Comparison of ENCODE assay signal across 8 cellular contexts in the genomic region with DNA sequence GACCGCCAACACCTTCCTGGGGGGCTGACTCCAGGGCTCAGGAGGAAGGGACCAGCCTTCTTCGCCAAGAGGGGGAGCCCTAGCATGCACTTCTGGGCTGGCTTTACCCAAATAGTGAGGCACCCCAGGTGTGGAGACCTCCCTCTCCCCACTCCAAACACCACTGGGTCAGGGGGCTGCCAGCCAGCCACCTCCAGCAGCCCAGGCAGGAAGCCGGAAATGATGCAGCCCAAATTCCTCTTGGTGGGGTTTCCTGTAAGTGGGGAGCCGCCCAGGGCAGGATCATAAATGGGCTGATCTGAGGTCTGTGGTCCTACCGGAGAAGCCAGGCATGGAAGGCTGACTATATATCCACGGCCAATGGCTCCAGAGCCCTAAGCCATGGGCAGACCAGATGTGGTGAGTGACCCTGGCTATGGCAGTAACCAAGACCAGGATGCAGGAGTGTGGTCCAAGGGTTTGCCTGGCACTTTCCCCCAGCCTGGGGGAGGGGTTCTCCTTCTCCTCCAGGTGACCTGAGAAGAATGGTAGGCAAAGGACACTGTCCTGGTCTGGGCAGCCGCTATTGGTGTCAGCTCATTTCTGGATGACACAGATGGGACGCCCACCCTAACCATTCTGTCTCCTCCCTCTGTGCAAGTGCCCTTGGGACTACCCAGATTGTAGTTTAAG. TPM values are rescaled to one million over a fixed set of nuclear protein-coding genes. Genes with fewer than 3 reads are reported as not detected.
DNase-seq lines count a peak whose midpoint lies in the region; ATAC-seq, FAIRE-seq and TF ChIP-seq lines count a peak whose summit lies in the region.

No MANE protein-coding gene starts in this region.

- H3K4me2 ChIP-seq in H1 (ENCODE audit: insufficient read depth in 1 of 2, low read depth in 2 of 2, low read length in 2 of 2): no peak overlapping the region; a peak in 1 of 4 replicates

- intact Hi-C loops in gastrocnemius medialis (cut with DNase I; ENCODE audit: low total_unique reads): loop anchor here (10.0 kb wide), 1 partner anchor 440 kb away; no protein-coding TSS in a partner anchor

- TF ChIP-seq EP300 in H1 (IDR thresholded peaks at IDR 0.05; ENCODE audit: borderline replicate concordance in 1 of 2, low read depth in 2 of 2, low read length in 2 of 2): no peak

- H4K20me1 ChIP-seq in H1 (replicated peaks in 1 of 2; ENCODE audit: control insufficient read depth in 1 of 2, insufficient read depth in 2 of 2, low read length in 2 of 2): peaks cover 15 to 36% of the 10 kb centered on the region in 2 experiments

- H2AK5ac ChIP-seq in H1 (ENCODE audit: low read depth, low read length): peak overlapping the region; percentile 86; the same call in 1 of the 2 replicates

- no peak overlapping the region for H4K5ac ChIP-seq in H1 (ENCODE audit: insufficient read length, low read depth, low read length)

- no peaks in the 10 kb centered on the region for H3K27me3 Mint-ChIP-seq in T-helper 1 cell treated with Interleukin-12 subunit alpha and Interleukin-12 subunit beta and Interleukin-4 antibody, amounts not matched to agents 30 μg/mL and 1 μg/mL, for 36 hours (ENCODE audit: low read depth)

- H3K4me1 ChIP-seq in H1 (replicated peaks in 1 of 4; ENCODE audit: control insufficient read depth in 3 of 4, insufficient read depth in 4 of 4, low read length in 3 of 4) (peaks cover 7 to 31% (median 25%) of the 10 kb centered on the region in 4 experiments), gastrocnemius medialis (peaks cover 57 to 62% of the 10 kb centered on the region in 2 donors)

- H3K56ac ChIP-seq in H1 (replicated peaks; ENCODE audit: insufficient read length, low read depth, low read length): no peak overlapping the region

- H3K18ac ChIP-seq in H1 (ENCODE audit: extremely low read depth, low read length): peak overlapping the region; percentile 51; the same call in 1 of the 2 replicates

- H3K27me3 ChIP-seq in GM06990 (replicated peaks; ENCODE audit: control insufficient read depth, insufficient read depth, low read length) (no peaks in the 10 kb centered on the region), H1 (replicated peaks in 1 of 4; ENCODE audit: control insufficient read depth in 3 of 4, extremely low read depth in 1 of 4, insufficient read depth in 3 of 4, low read length in 3 of 4) (peaks cover 0 to 6% (median 3%) of the 10 kb centered on the region in 4 experiments; a peak in 2 of 7 replicates), gastrocnemius medialis (no peaks in the 10 kb centered on the region)

- no peaks in the 10 kb centered on the region for H3K9me3 Mint-ChIP-seq in T-helper 1 cell treated with Interleukin-12 subunit alpha and Interleukin-12 subunit beta and Interleukin-4 antibody, amounts not matched to agents 30 μg/mL and 1 μg/mL, for 36 hours

- no peak for DNase-seq in GM06990 (ENCODE audit: extremely low read depth, insufficient read length)
- DNase-seq in H1 (ENCODE audit: low read depth in 1 of 2, low spot score in 2 of 2): no peak
- DNase-seq in gastrocnemius medialis: no peak
- DNase-seq in putamen (ENCODE audit: low spot score): no peak
- DNase-seq in NCI-H1092 treated with DMSO at 0.1 percent for 48 hours (lab: John Stamatoyannopoulos, UW): no peak
- DNase-seq in NCI-H128 (lab: John Stamatoyannopoulos, UW; ENCODE audit: unreplicated experiment): no peak
- DNase-seq in RPMI8226: no peak

- peak overlapping the region; percentile 45 for H3K27ac Mint-ChIP-seq in T-helper 1 cell treated with Interleukin-12 subunit alpha and Interleukin-12 subunit beta and Interleukin-4 antibody, amounts not matched to agents 30 μg/mL and 1 μg/mL, for 36 hours

- peak overlapping the region; percentile 40 for H3K4me3 Mint-ChIP-seq in T-helper 1 cell treated with Interleukin-12 subunit alpha and Interleukin-12 subunit beta and Interleukin-4 antibody, amounts not matched to agents 30 μg/mL and 1 μg/mL, for 36 hours

- 80% methylated on average over 8 of the region's 8 CpGs; no CpG with 5 or more reads in 1 of the 2 experiments for WGBS in H1 (ENCODE audit: extremely low coverage in 1 of 2, insufficient coverage in 1 of 2, insufficient read length in 1 of 2, insufficient replicate concordance in 2 of 2, low coverage in 1 of 2, low lambda C conversion rate in 2 of 2, missing lambda C conversion rate in 1 of 2), 2 experiments

- in situ Hi-C loops in gastrocnemius medialis (cut with MboI; ENCODE audit: low sequenced_read_pairs in 4 of 4): loop anchor here in 1 of 4 donors (25.0 kb wide), 1 partner anchor 352 kb away; a partner anchor contains a TSS

- no peak overlapping the region for H4K8ac ChIP-seq in H1 (ENCODE audit: extremely low read depth, insufficient read depth, low read length)

- H3K79me2 ChIP-seq in H1 (ENCODE audit: control insufficient read depth in 1 of 2, insufficient read depth in 2 of 2, low read length in 2 of 2): peaks cover 0 to 42% of the 10 kb centered on the region in 2 experiments; a peak in 2 of 4 replicates

- H3K4me1 Mint-ChIP-seq in T-helper 1 cell treated with Interleukin-12 subunit alpha and Interleukin-12 subunit beta and Interleukin-4 antibody, amounts not matched to agents 30 μg/mL and 1 μg/mL, for 36 hours (ENCODE audit: low read depth): peaks cover 45% of the 10 kb centered on the region

- no peak for TF ChIP-seq POLR2A in H1 (IDR thresholded peaks at IDR 0.05; ENCODE audit: control extremely low read depth in 1 of 2, low read depth in 2 of 2, low read length in 2 of 2)
- TF ChIP-seq POLR2A in gastrocnemius medialis (IDR thresholded peaks at IDR 0.05): peak; percentile 39 to 61

- H2AFZ ChIP-seq in H1 (ENCODE audit: low read length): no peak overlapping the region

- no peak for ATAC-seq in gastrocnemius medialis

- peak overlapping the region; percentile 75 for H3K4ac ChIP-seq in H1 (replicated peaks; ENCODE audit: insufficient read length, low read depth, low read length)

- peaks cover 13% of the 10 kb centered on the region; the same call in 1 of the 2 replicates for H3K23me2 ChIP-seq in H1 (ENCODE audit: low read depth, low read length)

- no peak for FAIRE-seq in H1 (lab: Jason Lieb, UNC)

- H3K79me1 ChIP-seq in H1 (ENCODE audit: low read depth, low read length): peaks cover 19% of the 10 kb centered on the region

- H2BK120ac ChIP-seq in H1 (replicated peaks; ENCODE audit: low read depth, low read length): no peak overlapping the region

- POLR2A ChIA-PET in H1 (lab: Charles Lee; ENCODE audit: partially characterized antibody): interaction anchor here (1.0 to 1.5 kb wide), 2 partner anchors 14 to 291 kb away, joined by 3 to 6 read pairs; a partner anchor contains a TSS

- no peak overlapping the region for H3K23ac ChIP-seq in H1 (ENCODE audit: insufficient read length)

- H2BK5ac ChIP-seq in H1 (ENCODE audit: low read depth, low read length): peak overlapping the region; percentile 86

- H3K9ac ChIP-seq in H1 (replicated peaks in 1 of 4; ENCODE audit: extremely low read depth in 1 of 4, low read depth in 3 of 4, low read length in 3 of 4): no peak overlapping the region

- H3K36me3 ChIP-seq in GM06990 (ENCODE audit: control insufficient read depth, insufficient read depth, low read length): peaks cover 11% of the 10 kb centered on the region
- 0 out of 8 replicates have a peak, but pooled peaks cover 0 to 6% (median 1%) of the 10 kb centered on the region in 4 experiments for H3K36me3 ChIP-seq in H1 (ENCODE audit: control insufficient read depth in 2 of 4, insufficient read depth in 4 of 4, low read length in 3 of 4)
- peaks cover 0 to 20% of the 10 kb centered on the region in 2 donors for H3K36me3 ChIP-seq in gastrocnemius medialis

- H3K4me3 ChIP-seq in GM06990 (replicated peaks; ENCODE audit: low read depth, low read length) (no peak overlapping the region), H1 (ENCODE audit: extremely low read depth in 1 of 4, insufficient read depth in 2 of 4, low read depth in 3 of 4, low read length in 4 of 4) (no peak overlapping the region), gastrocnemius medialis (peak overlapping the region; percentile 37 to 82 (median 41))

- peak; percentile 76 for TF ChIP-seq CTCF in GM06990 (IDR thresholded peaks at IDR 0.05; ENCODE audit: insufficient read depth, low read length, poor library complexity, severe bottlenecking)
- peak; percentile 35 to 72 (median 53) for TF ChIP-seq CTCF in H1 (IDR thresholded peaks at IDR 0.05; ENCODE audit: control extremely low read depth in 1 of 3, insufficient read depth in 1 of 3, low read depth in 1 of 3, low read length in 3 of 3)
- TF ChIP-seq CTCF in gastrocnemius medialis (IDR thresholded peaks at IDR 0.05 in 4 of 5, conservative IDR thresholded peaks at IDR 0.05 in 1 of 5): peak in 1 of 5 experiments; percentile 9

- peak; percentile 17 to 37; a peak in 3 of 4 replicates for TF ChIP-seq RAD21 in H1 (IDR thresholded peaks at IDR 0.05 in 1 of 2, conservative IDR thresholded peaks at IDR 0.05 in 1 of 2; ENCODE audit: low read depth in 2 of 2, low read length in 2 of 2)

- H3K36me3 Mint-ChIP-seq in T-helper 1 cell treated with Interleukin-12 subunit alpha and Interleukin-12 subunit beta and Interleukin-4 antibody, amounts not matched to agents 30 μg/mL and 1 μg/mL, for 36 hours (ENCODE audit: low read depth): peaks cover 9% of the 10 kb centered on the region

- H3K14ac ChIP-seq in H1 (ENCODE audit: insufficient read length): no peak overlapping the region

- peak overlapping the region; percentile 99; the same call in 1 of the 2 replicates for H2BK12ac ChIP-seq in H1 (ENCODE audit: low read depth, low read length)

- H3K27ac ChIP-seq in H1 (ENCODE audit: low read depth, low read length): no peak overlapping the region
- peak overlapping the region; percentile 72 to 90 (median 86) for H3K27ac ChIP-seq in gastrocnemius medialis

- peak overlapping the region; percentile 90; the same call in 1 of the 2 replicates for H2BK15ac ChIP-seq in H1 (ENCODE audit: low read length)

- CTCF ChIA-PET in H1 (lab: Charles Lee; ENCODE audit: partially characterized antibody): interaction anchor here (0.6 to 14.8 kb wide), 6 partner anchors 9 to 307 kb away, joined by 3 to 193 read pairs (median 6); a partner anchor contains a TSS

- H2BK20ac ChIP-seq in H1 (ENCODE audit: low read length): peak overlapping the region; percentile 21; the same call in 1 of the 2 replicates

- H3K9me3 ChIP-seq in H1 (ENCODE audit: insufficient read depth in 2 of 2, low read depth in 1 of 2, low read length in 1 of 2): no peaks in the 10 kb centered on the region
- H3K9me3 ChIP-seq in gastrocnemius medialis: no peaks in the 10 kb centered on the region

- no peak overlapping the region for H4K91ac ChIP-seq in H1 (replicated peaks; ENCODE audit: insufficient read length, low read length)

RNA-seq across cellular contexts. Expression of a gene that starts 4.2 kb away (rescaled TPM):
- 60.6 and 62.4 TPM in 2 replicates for total RNA-seq in H1 (2021; fragmentation: NEBNext Ultra II Directional; extraction: Animal tissue kit (Norgen Biotek cat#: 25700))
- 63.0 and 80.7 TPM in 2 replicates for polyA plus RNA-seq in H1 (2011; rRNA removed)
- polyA plus RNA-seq in H1 (2011; cell fraction: cytosol; rRNA removed): 43.3 TPM
- 93.3 TPM for polyA plus RNA-seq in H1 (2011; cell fraction: nucleus; rRNA removed)
- polyA plus RNA-seq in H1 (2012, experiment 1 of 2): 36.7 to 55.7 TPM (median 48.9 TPM) in 4 replicates
- polyA plus RNA-seq in H1 (2012, experiment 2 of 2): 54.3 TPM
- 45.0 TPM for polyA plus RNA-seq in H1 (2013, experiment 1 of 2)
- 45.5 TPM for polyA plus RNA-seq in H1 (2013, experiment 2 of 2)
- 45.9 and 62.5 TPM in 2 replicates for polyA minus RNA-seq in H1 (2011; rRNA and poly(A)+ RNA removed)
- 42.9 TPM for polyA minus RNA-seq in H1 (2011; cell fraction: cytosol; rRNA and poly(A)+ RNA removed)
- polyA minus RNA-seq in H1 (2011; cell fraction: nucleus; rRNA and poly(A)+ RNA removed): 55.6 TPM
- total RNA-seq in gastrocnemius medialis: 10 to 100 TPM; 30.2 to 62.2 (median 41.1) TPM

RNA-seq across cellular contexts. Expression of a gene that starts 7.7 kb away (rescaled TPM):
- 41.0 and 48.5 TPM in 2 replicates for total RNA-seq in H1 (2021; fragmentation: NEBNext Ultra II Directional; extraction: Animal tissue kit (Norgen Biotek cat#: 25700))
- polyA plus RNA-seq in H1 (2011; rRNA removed): 16.4 and 30.3 TPM in 2 replicates
- 17.6 TPM for polyA plus RNA-seq in H1 (2011; cell fraction: cytosol; rRNA removed)
- polyA plus RNA-seq in H1 (2011; cell fraction: nucleus; rRNA removed): 167 TPM
- polyA plus RNA-seq in H1 (2012, experiment 1 of 2): 25.6 to 40.3 TPM (median 33.5 TPM) in 4 replicates
- polyA plus RNA-seq in H1 (2012, experiment 2 of 2): 22.3 TPM
- 21.9 TPM for polyA plus RNA-seq in H1 (2013, experiment 1 of 2)
- polyA plus RNA-seq in H1 (2013, experiment 2 of 2): 20.2 TPM
- 7.7 and 13.1 TPM in 2 replicates for polyA minus RNA-seq in H1 (2011; rRNA and poly(A)+ RNA removed)
- 22.4 TPM for polyA minus RNA-seq in H1 (2011; cell fraction: cytosol; rRNA and poly(A)+ RNA removed)
- polyA minus RNA-seq in H1 (2011; cell fraction: nucleus; rRNA and poly(A)+ RNA removed): 33.4 TPM
- total RNA-seq in gastrocnemius medialis: 10 to 100 TPM in 1 of 4 donors, 1 to 10 TPM in 3; 8.2 to 11.5 (median 9.2) TPM

RNA-seq across cellular contexts. Expression of a gene that starts 16.7 kb away (rescaled TPM):
- total RNA-seq in H1 (2021; fragmentation: NEBNext Ultra II Directional; extraction: Animal tissue kit (Norgen Biotek cat#: 25700)): 21.1 and 22.4 TPM in 2 replicates
- 35.7 and 42.6 TPM in 2 replicates for polyA plus RNA-seq in H1 (2011; rRNA removed)
- 33.3 TPM for polyA plus RNA-seq in H1 (2011; cell fraction: cytosol; rRNA removed)
- polyA plus RNA-seq in H1 (2011; cell fraction: nucleus; rRNA removed): 97.5 TPM
- polyA plus RNA-seq in H1 (2012, experiment 1 of 2): 13.5 to 25.6 TPM (median 22.3 TPM) in 4 replicates
- polyA plus RNA-seq in H1 (2012, experiment 2 of 2): 20.0 TPM
- 26.9 TPM for polyA plus RNA-seq in H1 (2013, experiment 1 of 2)
- 24.1 TPM for polyA plus RNA-seq in H1 (2013, experiment 2 of 2)
- polyA minus RNA-seq in H1 (2011; rRNA and poly(A)+ RNA removed): 6.4 and 7.7 TPM in 2 replicates
- 15.0 TPM for polyA minus RNA-seq in H1 (2011; cell fraction: cytosol; rRNA and poly(A)+ RNA removed)
- polyA minus RNA-seq in H1 (2011; cell fraction: nucleus; rRNA and poly(A)+ RNA removed): 31.3 TPM
- 10 to 100 TPM; 31.0 to 50.2 (median 32.1) TPM for total RNA-seq in gastrocnemius medialis

RNA-seq across cellular contexts. Expression of a gene that starts 18.4 kb away (rescaled TPM):
- total RNA-seq in H1 (2021; fragmentation: NEBNext Ultra II Directional; extraction: Animal tissue kit (Norgen Biotek cat#: 25700)): 1.6 and 1.7 TPM in 2 replicates
- polyA plus RNA-seq in H1 (2011; rRNA removed): 0.88 and 1.2 TPM in 2 replicates
- polyA plus RNA-seq in H1 (2011; cell fraction: cytosol; rRNA removed): 1.2 TPM
- polyA plus RNA-seq in H1 (2011; cell fraction: nucleus; rRNA removed): 1.6 TPM
- polyA plus RNA-seq in H1 (2012, experiment 1 of 2): 1.3 to 1.6 TPM (median 1.5 TPM) in 4 replicates
- polyA plus RNA-seq in H1 (2012, experiment 2 of 2): 1.9 TPM
- polyA plus RNA-seq in H1 (2013, experiment 1 of 2): 1.3 TPM
- 1.3 TPM for polyA plus RNA-seq in H1 (2013, experiment 2 of 2)
- 1.8 and 2.1 TPM in 2 replicates for polyA minus RNA-seq in H1 (2011; rRNA and poly(A)+ RNA removed)
- 1.4 TPM for polyA minus RNA-seq in H1 (2011; cell fraction: cytosol; rRNA and poly(A)+ RNA removed)
- polyA minus RNA-seq in H1 (2011; cell fraction: nucleus; rRNA and poly(A)+ RNA removed): 3.0 TPM
- 1 to 10 TPM; 2.6 to 5.7 (median 5.0) TPM for total RNA-seq in gastrocnemius medialis

RNA-seq across cellular contexts. Expression of a gene that starts 37.5 kb away (rescaled TPM):
- 2.1 and 2.5 TPM in 2 replicates for total RNA-seq in H1 (2021; fragmentation: NEBNext Ultra II Directional; extraction: Animal tissue kit (Norgen Biotek cat#: 25700))
- 8.6 and 13.3 TPM in 2 replicates for polyA plus RNA-seq in H1 (2011; rRNA removed)
- polyA plus RNA-seq in H1 (2011; cell fraction: cytosol; rRNA removed): 10.9 TPM
- polyA plus RNA-seq in H1 (2011; cell fraction: nucleus; rRNA removed): 106 TPM
- polyA plus RNA-seq in H1 (2012, experiment 1 of 2): 3.1 to 6.2 TPM (median 5.5 TPM) in 4 replicates
- polyA plus RNA-seq in H1 (2012, experiment 2 of 2): 3.1 TPM
- polyA plus RNA-seq in H1 (2013, experiment 1 of 2): 3.6 TPM
- polyA plus RNA-seq in H1 (2013, experiment 2 of 2): 3.3 TPM
- polyA minus RNA-seq in H1 (2011; rRNA and poly(A)+ RNA removed): 7.3 and 10.4 TPM in 2 replicates
- 3.2 TPM for polyA minus RNA-seq in H1 (2011; cell fraction: cytosol; rRNA and poly(A)+ RNA removed)
- polyA minus RNA-seq in H1 (2011; cell fraction: nucleus; rRNA and poly(A)+ RNA removed): 10.5 TPM
- total RNA-seq in gastrocnemius medialis: 100 to 1,000 TPM; 409 to 694 (median 563) TPM

Comparison
In these comparisons a context has a peak if more than half of its experiments do, and no peak if none do; other contexts are left out.
1. H3K4me3 ChIP-seq: peak in gastrocnemius medialis (4 of 4); none in GM06990 (single experiment) and H1 (0 of 4).
2. POLR2A ChIP-seq: peak in gastrocnemius medialis (2 of 2); none in H1 (0 of 2).